In genomic region chr14:32662234-32662633, GRCh38 we compare ENCODE assay signal across 21 cellular contexts.
A peak's percentile ranks its signal among the peaks of the same experiment; 100 is the strongest.
DNase-seq lines count a peak whose midpoint lies in the region; ATAC-seq and TF ChIP-seq lines count a peak whose summit lies in the region.
"Had no signal": no experiment of that assay in that cellular context is flagged by ENCODE, and none has a peak within 500 bp of the region (broad histone marks: within the 10 kb centered on the region; RNA-seq: fewer than 3 reads in every experiment).

No MANE protein-coding gene starts in this region.

- DNase-seq in GM23338 (ENCODE audit: low spot score) (no peak), astrocyte of the hippocampus (ENCODE audit: low read depth, low spot score) (peak; percentile 20), kidney glomerular epithelial cell (lab: John Stamatoyannopoulos, UW) (peak; percentile 11)
- DNase-seq in activated CD8-positive, alpha-beta memory T cell treated with anti-CD3 and anti-CD28 coated beads, Interleukin-2, amount 10 ng/mL, durations not matched to agents 7 days and 5 days: no peak
- DNase-seq in stimulated activated effector memory CD8-positive, alpha-beta T cell treated with anti-CD3 and anti-CD28 coated beads, Interleukin-12 subunit alpha, Interleukin-12 subunit beta, amount 100 ng/mL, for 72 hours (ENCODE audit: low spot score in 2 of 2): no peak
- DNase-seq: activated CD4-positive, alpha-beta T cell treated with anti-CD3 and anti-CD28 coated beads, Interleukin-2, amount 50 U/mL, for 4 hours; activated naive CD4-positive, alpha-beta T cell treated with Interleukin-2 at 50 U/mL for 16 hours; activated T-cell treated with anti-CD3 and anti-CD28 coated beads for 4 hours; aorta; CD8-positive, alpha-beta T cell; DMS79; mesendoderm; NCI-H526 treated with DMSO at 0.1 percent for 48 hours; posterior cingulate gyrus had no signal

- H3F3A ChIP-seq in GM23338 (replicated peaks; ENCODE audit: low read depth): no peaks in the 10 kb centered on the region

- no peaks in the 10 kb centered on the region for H3K27me3 ChIP-seq in ACC112 (ENCODE audit: insufficient read depth, low read length)
- H3K27me3 ChIP-seq in GM23338 (ENCODE audit: insufficient read depth): no peaks in the 10 kb centered on the region

- TF ChIP-seq CTCF in GM23338 (conservative IDR thresholded peaks at IDR 0.05; ENCODE audit: low read depth in 2 of 2): no peak

- peaks cover 4% of the 10 kb centered on the region for H3K9me2 ChIP-seq in GM23338 (ENCODE audit: insufficient read depth)

- H3K4me2 ChIP-seq in GM23338: peak overlapping the region; percentile 9; the same call in 1 of the 2 replicates

- H3K27ac Mint-ChIP-seq in GM23338: no peak overlapping the region
- H3K27ac Mint-ChIP-seq in activated CD8-positive, alpha-beta memory T cell treated with anti-CD3 and anti-CD28 coated beads, Interleukin-2, amount 10 ng/mL, durations not matched to agents 7 days and 5 days: no peak overlapping the region
- H3K27ac Mint-ChIP-seq in stimulated activated effector memory CD8-positive, alpha-beta T cell treated with anti-CD3 and anti-CD28 coated beads, Interleukin-12 subunit alpha, Interleukin-12 subunit beta, amount 100 ng/mL, for 72 hours: no peak overlapping the region
- H3K27ac Mint-ChIP-seq: CD8-positive, alpha-beta T cell; natural killer cell treated with Interleukin-12 subunit alpha and Interleukin-12 subunit beta and Interleukin-15 and Interleukin-18, amount 100 ng/mL, for 72 hours had no signal

- H3K4me1 ChIP-seq in ACC112 (ENCODE audit: control insufficient read depth, insufficient read depth, low read length, unreplicated experiment) (peaks cover 28% of the 10 kb centered on the region), GM23338 (ENCODE audit: insufficient read depth) (peaks cover 9% of the 10 kb centered on the region)

- no peaks in the 10 kb centered on the region for H3K36me3 Mint-ChIP-seq in GM23338 (ENCODE audit: low read depth)
- H3K36me3 Mint-ChIP-seq in activated CD8-positive, alpha-beta memory T cell treated with anti-CD3 and anti-CD28 coated beads, Interleukin-2, amount 10 ng/mL, durations not matched to agents 7 days and 5 days: no peaks in the 10 kb centered on the region
- H3K36me3 Mint-ChIP-seq in stimulated activated effector memory CD8-positive, alpha-beta T cell treated with anti-CD3 and anti-CD28 coated beads, Interleukin-12 subunit alpha, Interleukin-12 subunit beta, amount 100 ng/mL, for 72 hours: no peaks in the 10 kb centered on the region
- H3K36me3 Mint-ChIP-seq: CD8-positive, alpha-beta T cell; natural killer cell treated with Interleukin-12 subunit alpha and Interleukin-12 subunit beta and Interleukin-15 and Interleukin-18, amount 100 ng/mL, for 72 hours had no signal

- H3K79me2 ChIP-seq in ACC112 (ENCODE audit: control insufficient read depth, insufficient read depth, low read length, unreplicated experiment): no peaks in the 10 kb centered on the region
- H3K79me2 ChIP-seq in GM23338 (replicated peaks; ENCODE audit: insufficient read depth): no peaks in the 10 kb centered on the region

- H3K36me3 ChIP-seq in ACC112 (ENCODE audit: insufficient read depth, low read length) (no peaks in the 10 kb centered on the region), GM23338 (ENCODE audit: insufficient read depth) (no peaks in the 10 kb centered on the region)

- no peaks in the 10 kb centered on the region for H4K20me1 ChIP-seq in GM23338 (replicated peaks; ENCODE audit: insufficient read depth)

- H3K4me3 ChIP-seq in ACC112 (ENCODE audit: low read depth, low read length) (no peak overlapping the region), GM23338 (no peak overlapping the region)
- H3K4me3 ChIP-seq: coronary artery, skin epidermis had no signal

- CTCF ChIA-PET in activated CD8-positive, alpha-beta memory T cell treated with anti-CD3 and anti-CD28 coated beads, Interleukin-2, amount 10 ng/mL, durations not matched to agents 7 days and 5 days (lab: Charles Lee): no interaction called here

- H3K4me3 Mint-ChIP-seq in GM23338: no peak overlapping the region
- H3K4me3 Mint-ChIP-seq in activated CD8-positive, alpha-beta memory T cell treated with anti-CD3 and anti-CD28 coated beads, Interleukin-2, amount 10 ng/mL, durations not matched to agents 7 days and 5 days: no peak overlapping the region
- H3K4me3 Mint-ChIP-seq in stimulated activated effector memory CD8-positive, alpha-beta T cell treated with anti-CD3 and anti-CD28 coated beads, Interleukin-12 subunit alpha, Interleukin-12 subunit beta, amount 100 ng/mL, for 72 hours: no peak overlapping the region
- H3K4me3 Mint-ChIP-seq: CD8-positive, alpha-beta T cell; natural killer cell treated with Interleukin-12 subunit alpha and Interleukin-12 subunit beta and Interleukin-15 and Interleukin-18, amount 100 ng/mL, for 72 hours had no signal

- no peaks in the 10 kb centered on the region for H3K27me3 Mint-ChIP-seq in GM23338 (ENCODE audit: insufficient read depth, low read depth, poor library complexity)
- no peaks in the 10 kb centered on the region for H3K27me3 Mint-ChIP-seq in activated CD8-positive, alpha-beta memory T cell treated with anti-CD3 and anti-CD28 coated beads, Interleukin-2, amount 10 ng/mL, durations not matched to agents 7 days and 5 days
- H3K27me3 Mint-ChIP-seq: natural killer cell treated with Interleukin-12 subunit alpha and Interleukin-12 subunit beta and Interleukin-15 and Interleukin-18, amount 100 ng/mL, for 72 hours had no signal

- H3K27ac ChIP-seq in ACC112 (ENCODE audit: low read depth, low read length): peak overlapping the region; percentile 17; the same call in 1 of the 2 replicates
- H3K27ac ChIP-seq in GM23338 (ENCODE audit: low read depth): no peak overlapping the region
- H3K27ac ChIP-seq: coronary artery, skin epidermis had no signal

- H2AFZ ChIP-seq in ACC112 (ENCODE audit: low read length, unreplicated experiment) (peak overlapping the region; percentile 20), GM23338 (no peak overlapping the region)

- no peaks in the 10 kb centered on the region for H3K9me3 Mint-ChIP-seq in GM23338
- no peaks in the 10 kb centered on the region for H3K9me3 Mint-ChIP-seq in activated CD8-positive, alpha-beta memory T cell treated with anti-CD3 and anti-CD28 coated beads, Interleukin-2, amount 10 ng/mL, durations not matched to agents 7 days and 5 days (ENCODE audit: low read depth)
- H3K9me3 Mint-ChIP-seq in stimulated activated effector memory CD8-positive, alpha-beta T cell treated with anti-CD3 and anti-CD28 coated beads, Interleukin-12 subunit alpha, Interleukin-12 subunit beta, amount 100 ng/mL, for 72 hours: peaks cover 9% of the 10 kb centered on the region
- H3K9me3 Mint-ChIP-seq: CD8-positive, alpha-beta T cell had no signal

- H3K4me1 Mint-ChIP-seq in GM23338: peaks cover 16% of the 10 kb centered on the region; the same call in 2 of the 3 replicates
- no peaks in the 10 kb centered on the region for H3K4me1 Mint-ChIP-seq in activated CD8-positive, alpha-beta memory T cell treated with anti-CD3 and anti-CD28 coated beads, Interleukin-2, amount 10 ng/mL, durations not matched to agents 7 days and 5 days
- no peaks in the 10 kb centered on the region for H3K4me1 Mint-ChIP-seq in stimulated activated effector memory CD8-positive, alpha-beta T cell treated with anti-CD3 and anti-CD28 coated beads, Interleukin-12 subunit alpha, Interleukin-12 subunit beta, amount 100 ng/mL, for 72 hours

- no peak for ATAC-seq in GM23338
- ATAC-seq in activated CD8-positive, alpha-beta memory T cell treated with anti-CD3 and anti-CD28 coated beads, Interleukin-2, amount 10 ng/mL, durations not matched to agents 7 days and 5 days: no peak
- no peak for ATAC-seq in HG03521 (IDR thresholded peaks at IDR 0.05; ENCODE audit: unreplicated experiment)
- no peak for ATAC-seq in stimulated activated effector memory CD8-positive, alpha-beta T cell treated with anti-CD3 and anti-CD28 coated beads, Interleukin-12 subunit alpha, Interleukin-12 subunit beta, amount 100 ng/mL, for 72 hours
- ATAC-seq in GM21529 (IDR thresholded peaks at IDR 0.05; ENCODE audit: unreplicated experiment): no peak
- ATAC-seq: CD8-positive, alpha-beta T cell; natural killer cell treated with Interleukin-12 subunit alpha and Interleukin-12 subunit beta and Interleukin-15 and Interleukin-18, amount 100 ng/mL, for 72 hours; Right ventricle myocardium inferior had no signal

TF ChIP-seq in GM23338, 12 proteins besides CTCF, POLR2A, EP300 and RAD21 (continues in another document):
- no peak for TF ChIP-seq EZH2phosphoT487 (IDR thresholded peaks at IDR 0.05; ENCODE audit: unreplicated experiment)
- no peak for TF ChIP-seq NANOG (IDR thresholded peaks at IDR 0.05; ENCODE audit: borderline replicate concordance)
- TF ChIP-seq POLR2AphosphoS5 (IDR thresholded peaks at IDR 0.05; ENCODE audit: low read depth): no peak
- TF ChIP-seq ZNF114 (CRISPR knock-in tag; IDR thresholded peaks at IDR 0.05): no peak
- no peak for TF ChIP-seq CREB1 (CRISPR knock-in tag; IDR thresholded peaks at IDR 0.05; ENCODE audit: low read depth)
- no peak for TF ChIP-seq ZNF331 (CRISPR knock-in tag; IDR thresholded peaks at IDR 0.05; ENCODE audit: low read depth)
- TF ChIP-seq JUNB (IDR thresholded peaks at IDR 0.05; ENCODE audit: unreplicated experiment): no peak
- no peak for TF ChIP-seq EZH2 (IDR thresholded peaks at IDR 0.05; ENCODE audit: low read depth, unreplicated experiment)
- TF ChIP-seq STAT1 (IDR thresholded peaks at IDR 0.05; ENCODE audit: unreplicated experiment): no peak
- TF ChIP-seq, protein P1, sequence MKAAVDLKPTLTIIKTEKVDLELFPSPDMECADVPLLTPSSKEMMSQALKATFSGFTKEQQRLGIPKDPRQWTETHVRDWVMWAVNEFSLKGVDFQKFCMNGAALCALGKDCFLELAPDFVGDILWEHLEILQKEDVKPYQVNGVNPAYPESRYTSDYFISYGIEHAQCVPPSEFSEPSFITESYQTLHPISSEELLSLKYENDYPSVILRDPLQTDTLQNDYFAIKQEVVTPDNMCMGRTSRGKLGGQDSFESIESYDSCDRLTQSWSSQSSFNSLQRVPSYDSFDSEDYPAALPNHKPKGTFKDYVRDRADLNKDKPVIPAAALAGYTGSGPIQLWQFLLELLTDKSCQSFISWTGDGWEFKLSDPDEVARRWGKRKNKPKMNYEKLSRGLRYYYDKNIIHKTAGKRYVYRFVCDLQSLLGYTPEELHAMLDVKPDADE (IDR thresholded peaks at IDR 0.05): no peak

Comparison
In these comparisons a context has a peak if more than half of its experiments do, and no peak if none do; other contexts are left out.
1. DNase-seq: peak in astrocyte of the hippocampus (single experiment) and kidney glomerular epithelial cell (single experiment); none in GM23338 (single experiment), activated CD8-positive, alpha-beta memory T cell treated with anti-CD3 and anti-CD28 coated beads, Interleukin-2, amount 10 ng/mL, durations not matched to agents 7 days and 5 days (single experiment) and stimulated activated effector memory CD8-positive, alpha-beta T cell treated with anti-CD3 and anti-CD28 coated beads, Interleukin-12 subunit alpha, Interleukin-12 subunit beta, amount 100 ng/mL, for 72 hours (0 of 2).